In the genomic region with DNA sequence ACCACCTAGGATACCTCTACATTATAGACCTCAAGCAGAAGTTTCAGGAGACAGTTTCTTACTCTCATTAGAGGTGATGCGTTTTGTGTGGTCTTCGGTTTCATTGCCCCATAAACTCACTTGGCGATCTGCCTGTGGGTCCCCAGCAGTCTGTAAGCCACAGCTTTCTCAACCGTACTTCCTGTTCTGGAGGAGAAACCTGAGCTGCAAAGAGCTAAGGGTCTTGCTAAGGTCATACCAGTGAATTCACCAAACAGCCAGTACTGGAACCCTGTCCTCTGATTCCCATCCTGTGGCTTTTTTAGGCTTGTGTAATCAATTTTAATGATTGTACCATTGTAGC, we compare ENCODE assay signal across 8 cellular contexts.
DNase-seq lines count a peak whose midpoint lies in the region; ATAC-seq, FAIRE-seq and TF ChIP-seq lines count a peak whose summit lies in the region.

No MANE protein-coding gene starts in this region.

- 47% methylated on average over 4 of the region's 4 CpGs for WGBS in SK-N-SH (ENCODE audit: low lambda C conversion rate)

- no peak for TF ChIP-seq EP300 in SK-N-SH (IDR thresholded peaks at IDR 0.05; ENCODE audit: borderline replicate concordance in 1 of 2, low read depth in 1 of 2, low read length in 1 of 2)

- H3F3A ChIP-seq in SK-N-SH (replicated peaks; ENCODE audit: insufficient read depth), result no peaks in the 10 kb centered on the region

- H3K4me3 ChIP-seq in SK-N-SH (ENCODE audit: low read depth in 2 of 2, low read length in 1 of 2), result no peak overlapping the region
- H3K4me3 ChIP-seq in kidney epithelial cell (ENCODE audit: low read depth, low read length), result no peak overlapping the region

- CTCF ChIA-PET in SK-N-SH (lab: Yijun Ruan, JAX), result interaction anchor here (1.9 kb wide), 1 partner anchor 20 kb away, joined by 7 read pairs; no protein-coding TSS in a partner anchor

- POLR2A ChIA-PET in SK-N-SH (lab: Yijun Ruan, JAX), result interaction anchor here (1.0 kb wide), 1 partner anchor 69 kb away, joined by 3 read pairs; a partner anchor contains a TSS

- no peaks in the 10 kb centered on the region for H3K79me2 ChIP-seq in SK-N-SH (ENCODE audit: insufficient read depth)

- no peak for TF ChIP-seq RAD21 in SK-N-SH (IDR thresholded peaks at IDR 0.05; ENCODE audit: low read length)

- no peak overlapping the region for H3K9ac ChIP-seq in SK-N-SH

- H3K27me3 ChIP-seq in SK-N-SH (ENCODE audit: insufficient read depth) (no peaks in the 10 kb centered on the region), kidney epithelial cell (ENCODE audit: control insufficient read depth, insufficient read depth, low read length) (no peaks in the 10 kb centered on the region)

- ATAC-seq in HG03175 (IDR thresholded peaks at IDR 0.05; ENCODE audit: unreplicated experiment) (peak; percentile 60), HG02970 (IDR thresholded peaks at IDR 0.05; ENCODE audit: low FRiP score, unreplicated experiment) (no peak)

- peak overlapping the region in 1 of 2 experiments; percentile 47; a peak in 1 of 4 replicates for H3K27ac ChIP-seq in SK-N-SH (ENCODE audit: low read depth in 2 of 2, low read length in 1 of 2)

- H4K20me1 ChIP-seq in SK-N-SH (ENCODE audit: insufficient read depth), result no peaks in the 10 kb centered on the region

- peak; percentile 67 for DNase-seq in EL
- peak; percentile 52 for DNase-seq in SK-N-SH
- peak; percentile 79 for DNase-seq in kidney epithelial cell (ENCODE audit: low read depth)
- DNase-seq in stimulated activated CD4-positive, alpha-beta T cell treated with anti-CD3 and anti-CD28 coated beads, Interleukin-4, amount 100 ng/mL, for 24 hours, result no peak
- DNase-seq in frontal cortex (ENCODE audit: low spot score in 2 of 2), result no peak
- DNase-seq in DMS53 treated with DMSO at 0.1 percent for 48 hours (lab: John Stamatoyannopoulos, UW; ENCODE audit: unreplicated experiment), result no peak

- peak overlapping the region; percentile 54 for H3K4me2 ChIP-seq in SK-N-SH

- no peak for TF ChIP-seq CTCF in SK-N-SH (IDR thresholded peaks at IDR 0.05)
- TF ChIP-seq CTCF in kidney epithelial cell (IDR thresholded peaks at IDR 0.05; ENCODE audit: insufficient read depth, low read length, poor library complexity, severe bottlenecking), result no peak

- no peaks in the 10 kb centered on the region for H3K36me3 ChIP-seq in SK-N-SH (replicated peaks in 1 of 2; ENCODE audit: control insufficient read depth in 1 of 2, insufficient read depth in 2 of 2, low read length in 1 of 2)
- no peaks in the 10 kb centered on the region for H3K36me3 ChIP-seq in kidney epithelial cell (ENCODE audit: control insufficient read depth, insufficient read depth, low read length)

- FAIRE-seq in frontal cortex (lab: Jason Lieb, UNC), result no peak

- H2AFZ ChIP-seq in SK-N-SH (ENCODE audit: low read depth), result no peak overlapping the region

- no peaks in the 10 kb centered on the region for H3K9me2 ChIP-seq in SK-N-SH

- H3K9me3 ChIP-seq in SK-N-SH, result no peaks in the 10 kb centered on the region

- peaks cover 6 to 38% of the 10 kb centered on the region in 2 experiments; a peak in 3 of 4 replicates for H3K4me1 ChIP-seq in SK-N-SH (ENCODE audit: control insufficient read depth in 1 of 2, insufficient read depth in 2 of 2, low read depth in 1 of 2, low read length in 1 of 2)

TF ChIP-seq in SK-N-SH, 30 proteins besides CTCF, POLR2A, EP300 and RAD21:
- no peak for TF ChIP-seq JUND (IDR thresholded peaks at IDR 0.05)
- 0 out of 2 replicates have a peak, but pooled peaks have one; percentile 19 for TF ChIP-seq ELF1 (IDR thresholded peaks at IDR 0.05)
- no peak for TF ChIP-seq SMC3 (IDR thresholded peaks at IDR 0.05; ENCODE audit: low read depth, low read length)
- no peak for TF ChIP-seq POLR2AphosphoS5 (IDR thresholded peaks at IDR 0.05; ENCODE audit: low read depth, low read length)
- TF ChIP-seq TCF12 (IDR thresholded peaks at IDR 0.05), result peak; percentile 16; the same call in 1 of the 2 replicates
- peak; percentile 32 for TF ChIP-seq GATA2 (CRISPR knock-in tag; IDR thresholded peaks at IDR 0.05)
- TF ChIP-seq NFIC (IDR thresholded peaks at IDR 0.05; ENCODE audit: borderline replicate concordance), result peak; percentile 52
- TF ChIP-seq RCOR1 (IDR thresholded peaks at IDR 0.05; ENCODE audit: low read length), result no peak

Comparison
In these comparisons a context has a peak if more than half of its experiments do, and no peak if none do; other contexts are left out.
1. DNase-seq: peak in EL (single experiment), SK-N-SH (single experiment) and kidney epithelial cell (single experiment); none in stimulated activated CD4-positive, alpha-beta T cell treated with anti-CD3 and anti-CD28 coated beads, Interleukin-4, amount 100 ng/mL, for 24 hours (single experiment), frontal cortex (0 of 2) and DMS53 treated with DMSO at 0.1 percent for 48 hours (single experiment).